ENCODE assay signal across 8 cellular contexts in the genomic region with DNA sequence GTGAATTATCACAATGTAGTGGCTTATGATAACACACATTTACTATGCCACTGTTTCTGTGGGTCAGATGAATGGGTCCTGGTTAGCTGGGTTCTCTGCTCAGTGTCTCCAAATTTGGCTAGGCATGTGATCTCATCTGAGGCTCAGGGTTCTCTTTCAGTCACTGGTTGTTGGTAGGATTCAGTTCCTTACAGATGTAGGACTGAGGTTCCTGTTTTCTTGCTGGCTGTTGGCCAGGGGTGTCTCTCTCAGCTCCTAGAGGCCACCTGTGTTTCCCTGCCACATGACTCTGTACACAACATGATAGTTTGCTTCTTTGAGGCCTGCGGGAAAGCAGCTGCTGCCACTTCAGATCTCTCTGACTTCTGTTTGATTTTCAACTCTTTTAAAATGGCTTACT. TPM values are rescaled to one million over a fixed set of nuclear protein-coding genes. Genes with fewer than 3 reads are reported as not detected.
DNase-seq lines count a peak whose midpoint lies in the region; ATAC-seq, FAIRE-seq and TF ChIP-seq lines count a peak whose summit lies in the region.

No MANE protein-coding gene starts in this region.

- TF ChIP-seq CTCF in RWPE2 (IDR thresholded peaks at IDR 0.05; ENCODE audit: poor library complexity, severe bottlenecking): no peak

- no peak overlapping the region for H3K4me3 ChIP-seq in RWPE2 (ENCODE audit: severe bottlenecking)
- peak overlapping the region; percentile 26 for H3K4me3 ChIP-seq in thymus (ENCODE audit: low read length)

- 0% methylated on average over 1 of the region's 1 CpG for WGBS in thymus

- ATAC-seq in GM19328 (IDR thresholded peaks at IDR 0.05; ENCODE audit: unreplicated experiment): peak; percentile 84
- peak; percentile 76 for ATAC-seq in HG03196 (IDR thresholded peaks at IDR 0.05; ENCODE audit: unreplicated experiment)
- peak; percentile 25; the same call in 1 of the 3 replicates for ATAC-seq in RWPE2 (ENCODE audit: low read depth)
- peak; percentile 63 for ATAC-seq in left cardiac atrium

- H3K9me3 ChIP-seq in RWPE2 (ENCODE audit: severe bottlenecking) (no peaks in the 10 kb centered on the region), thymus (ENCODE audit: control insufficient read depth) (no peaks in the 10 kb centered on the region)

- H3K27ac ChIP-seq in RWPE2 (ENCODE audit: poor library complexity, severe bottlenecking) (peak overlapping the region; percentile 0), thymus (ENCODE audit: low read depth) (peak overlapping the region; percentile 78)

- no peak for FAIRE-seq in HTR-8/SVneo (lab: Jason Lieb, UNC)

- intact Hi-C loops in left cardiac atrium (cut with DNase I): no loop called here

- H3K4me1 ChIP-seq in RWPE2 (ENCODE audit: insufficient read depth, poor library complexity, severe bottlenecking) (no peaks in the 10 kb centered on the region), thymus (ENCODE audit: control insufficient read depth, insufficient read depth, low read length) (peaks cover 35% of the 10 kb centered on the region)

- H3K36me3 ChIP-seq in RWPE2 (ENCODE audit: low read depth) (peaks cover 98% of the 10 kb centered on the region), thymus (ENCODE audit: control insufficient read depth, insufficient read depth) (peaks cover 44% of the 10 kb centered on the region)

- DNase-seq in COLO668 (lab: John Stamatoyannopoulos, UW; ENCODE audit: unreplicated experiment) (peak; percentile 51), RWPE2 (ENCODE audit: low spot score) (no peak), left cardiac atrium (no peak), HTR-8/SVneo (ENCODE audit: insufficient read length, low spot score) (no peak)
- no peak for DNase-seq in activated CD4-positive, alpha-beta T cell treated with anti-CD3 and anti-CD28 coated beads for 4 hours

- no peaks in the 10 kb centered on the region for H3K27me3 ChIP-seq in RWPE2 (ENCODE audit: insufficient read depth, poor library complexity, severe bottlenecking)
- no peaks in the 10 kb centered on the region for H3K27me3 ChIP-seq in thymus (ENCODE audit: control insufficient read depth, insufficient read depth)

RNA-seq across cellular contexts. Expression of gene NFX1, which starts 7.1 kb away (rescaled TPM):
- 10 to 100 TPM; 23.0 to 35.4 TPM for total RNA-seq in left cardiac atrium
- polyA plus RNA-seq in thymus: 15.5 TPM

RNA-seq across cellular contexts. Expression of gene CHMP5, which starts 32.6 kb away (rescaled TPM):
- total RNA-seq in left cardiac atrium: 10 to 100 TPM; 45.3 to 45.9 TPM
- 118 TPM for polyA plus RNA-seq in thymus

RNA-seq across cellular contexts. Expression of gene BAG1, which starts 32.9 kb away (rescaled TPM):
- total RNA-seq in left cardiac atrium: 100 to 1,000 TPM; 152 to 208 TPM
- polyA plus RNA-seq in thymus: 88.8 TPM

RNA-seq across cellular contexts. Expression of gene SPINK4, which starts 57.5 kb away (rescaled TPM):
- total RNA-seq in left cardiac atrium: not detected
- polyA plus RNA-seq in thymus: 2.1 TPM

Comparison
In these comparisons a context has a peak if more than half of its experiments do, and no peak if none do; other contexts are left out.
1. ATAC-seq: peak in every context shown above with its lines; median percentile 84 in GM19328; 76 in HG03196; 63 in left cardiac atrium; 25 in RWPE2.